ENCODE assay signal across 9 cellular contexts in genomic region chr1:46537651-46538050, GRCh38. TPM values are rescaled to one million over a fixed set of nuclear protein-coding genes. Genes with fewer than 3 reads are reported as not detected.
"Had no signal": no experiment of that assay in that cellular context is flagged by ENCODE, and none has a peak within 500 bp of the region (broad histone marks: within the 10 kb centered on the region; RNA-seq: fewer than 3 reads in every experiment).

No MANE protein-coding gene starts in this region.

- H3K4me3 ChIP-seq: GM12878 had no signal

- DNase-seq: GDM1, GF-D8 had no signal

- ATAC-seq: GM12878 had no signal

- FAIRE-seq: G401.6, GM12878, GM12891, GM12892, GM18507, GM19239 had no signal

RNA-seq across cellular contexts. Expression of gene KNCN, which starts 13.8 kb away (rescaled TPM):
- total RNA-seq: G401, GM12878 had no signal
- polyA plus RNA-seq: GM12878 had no signal

RNA-seq across cellular contexts. Expression of gene DMBX1, which starts 48.0 kb away (rescaled TPM):
- total RNA-seq: GM12878 had no signal
